Comparison of ENCODE assay signal across 19 cellular contexts in the genomic region with DNA sequence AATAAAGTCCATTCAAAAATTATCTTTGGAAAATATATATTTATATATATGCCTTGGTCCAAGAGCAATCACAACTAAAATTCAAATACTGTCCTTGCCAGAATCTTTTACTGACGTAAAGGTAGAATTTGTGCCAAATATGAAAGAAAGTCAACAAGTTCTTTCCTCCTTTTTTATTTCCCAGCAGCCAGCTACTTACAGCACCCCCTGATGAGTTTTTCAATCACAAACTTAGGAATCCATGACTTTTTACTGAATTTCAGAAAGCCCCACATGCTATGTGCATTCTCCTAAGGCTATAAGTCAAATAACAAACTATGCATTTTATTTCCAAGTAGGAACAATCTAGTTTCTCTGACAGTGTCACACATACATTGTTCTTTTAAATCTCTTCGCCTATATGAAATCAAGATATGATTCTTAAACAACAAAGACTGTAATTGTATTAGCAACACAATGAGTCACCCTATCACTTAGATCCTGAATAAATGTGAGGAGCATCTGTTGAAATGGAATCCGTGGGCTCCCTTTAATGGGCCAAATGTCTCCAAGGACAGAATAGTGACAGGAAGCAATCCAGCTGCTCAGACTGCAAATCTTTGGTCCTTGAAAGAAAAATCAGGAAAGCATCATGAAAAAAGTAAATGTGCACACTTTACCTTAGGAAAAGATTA.
DNase-seq lines count a peak whose midpoint lies in the region; ATAC-seq and TF ChIP-seq lines count a peak whose summit lies in the region.
"Had no signal": no experiment of that assay in that cellular context is flagged by ENCODE, and none has a peak within 500 bp of the region (broad histone marks: within the 10 kb centered on the region; RNA-seq: fewer than 3 reads in every experiment).

No MANE protein-coding gene starts in this region.

- peaks cover 4% of the 10 kb centered on the region; the same call in 1 of the 2 replicates for H3K9me3 ChIP-seq in Caco-2
- H3K9me3 ChIP-seq: Peyer's patch had no signal

- peaks cover 4% of the 10 kb centered on the region; the same call in 1 of the 2 replicates for H3K4me1 ChIP-seq in Caco-2
- H3K4me1 ChIP-seq: Peyer's patch had no signal

- no peaks in the 10 kb centered on the region for H3K9me3 Mint-ChIP-seq in nephron
- no peaks in the 10 kb centered on the region for H3K9me3 Mint-ChIP-seq in Caco-2 (ENCODE audit: unreplicated experiment)
- H3K9me3 Mint-ChIP-seq: mesothelial cell of epicardium had no signal

- H3K27me3 Mint-ChIP-seq in nephron (ENCODE audit: low read depth), result no peaks in the 10 kb centered on the region
- no peaks in the 10 kb centered on the region for H3K27me3 Mint-ChIP-seq in Caco-2 (ENCODE audit: insufficient read depth, unreplicated experiment)
- H3K27me3 Mint-ChIP-seq: activated CD8-positive, alpha-beta memory T cell treated with anti-CD3 and anti-CD28 coated beads, Interleukin-2, amount 10 ng/mL, durations not matched to agents 7 days and 5 days had no signal

- ATAC-seq in GM21717 (IDR thresholded peaks at IDR 0.05; ENCODE audit: unreplicated experiment), result no peak
- ATAC-seq in GM19397 (IDR thresholded peaks at IDR 0.05; ENCODE audit: unreplicated experiment), result no peak
- ATAC-seq: activated CD4-positive, CD25-positive, alpha-beta regulatory T cell treated with anti-CD3 and anti-CD28 coated beads, Interleukin-2, amount 50 U/mL, for 24 hours; activated CD8-positive, alpha-beta memory T cell treated with anti-CD3 and anti-CD28 coated beads, Interleukin-2, amount 10 ng/mL, durations not matched to agents 7 days and 5 days had no signal

- no peaks in the 10 kb centered on the region for H3K27me3 ChIP-seq in Caco-2 (replicated peaks; ENCODE audit: control insufficient read depth, insufficient read depth, low read length)
- H3K27me3 ChIP-seq: Peyer's patch had no signal

- BruUV-seq in Caco-2 (replicated peaks; lab: Mats Ljungman, UMichigan), result no TSS peak

- POLR2A ChIA-PET in Caco-2 (lab: Charles Lee), result no interaction called here

- H3K4me3 Mint-ChIP-seq in nephron (no peak overlapping the region), Caco-2 (ENCODE audit: unreplicated experiment) (no peak overlapping the region)
- H3K4me3 Mint-ChIP-seq: activated CD8-positive, alpha-beta memory T cell treated with anti-CD3 and anti-CD28 coated beads, Interleukin-2, amount 10 ng/mL, durations not matched to agents 7 days and 5 days; B cell; mesothelial cell of epicardium had no signal

- TF ChIP-seq CTCF in nephron (IDR thresholded peaks at IDR 0.05; ENCODE audit: unreplicated experiment in 3 of 3) (no peak), Caco-2 (IDR thresholded peaks at IDR 0.05; ENCODE audit: insufficient read depth in 1 of 2, low read depth in 1 of 2, low read length in 1 of 2, severe bottlenecking in 1 of 2, unreplicated experiment in 1 of 2) (no peak)

- H3K4me1 Mint-ChIP-seq in nephron, result peaks cover 26% of the 10 kb centered on the region
- no peaks in the 10 kb centered on the region for H3K4me1 Mint-ChIP-seq in Caco-2 (ENCODE audit: low read depth, unreplicated experiment)
- H3K4me1 Mint-ChIP-seq: B cell had no signal

- CTCF ChIA-PET in Caco-2 (lab: Charles Lee), result no interaction called here

- H3K36me3 ChIP-seq in Caco-2 (ENCODE audit: control insufficient read depth, insufficient read depth, low read length), result no peaks in the 10 kb centered on the region
- H3K36me3 ChIP-seq: Peyer's patch had no signal

- DNase-seq in Daoy (ENCODE audit: low read depth) (peak; percentile 21), LHCN-M2 (ENCODE audit: low read depth) (peak; percentile 82), dermis blood vessel endothelial cell (peak; percentile 75), Caco-2 (no peak)
- DNase-seq: activated CD8-positive, alpha-beta memory T cell treated with anti-CD3 and anti-CD28 coated beads, Interleukin-2, amount 10 ng/mL, durations not matched to agents 7 days and 5 days; activated naive CD4-positive, alpha-beta T cell; effector memory CD4-positive, alpha-beta T cell; NCI-H1417 treated with DMSO at 0.1 percent for 48 hours; NCI-H69; Peyer's patch; small intestine; stimulated activated naive CD4-positive, alpha-beta T cell treated with Interleukin-2 at 50 U/mL for 16 hours; T-helper 1 cell had no signal

- intact Hi-C loops in Caco-2 (cut with micrococcal nuclease; ENCODE audit: unreplicated experiment), result no loop called here

- peak overlapping the region; percentile 63 to 94 (median 65) for H3K27ac Mint-ChIP-seq in nephron
- H3K27ac Mint-ChIP-seq in Caco-2 (ENCODE audit: unreplicated experiment), result no peak overlapping the region
- H3K27ac Mint-ChIP-seq: activated CD8-positive, alpha-beta memory T cell treated with anti-CD3 and anti-CD28 coated beads, Interleukin-2, amount 10 ng/mL, durations not matched to agents 7 days and 5 days; B cell; mesothelial cell of epicardium had no signal

- H3K4me3 ChIP-seq in Caco-2 (ENCODE audit: low read depth, low read length), result no peak overlapping the region
- H3K4me3 ChIP-seq: Peyer's patch had no signal

- H3K36me3 Mint-ChIP-seq in nephron (ENCODE audit: low read depth) (no peaks in the 10 kb centered on the region), Caco-2 (ENCODE audit: insufficient read depth, unreplicated experiment) (peaks cover 4% of the 10 kb centered on the region)
- H3K36me3 Mint-ChIP-seq: mesothelial cell of epicardium had no signal

Comparison
In these comparisons a context has a peak if more than half of its experiments do, and no peak if none do; other contexts are left out.
1. DNase-seq: peak in Daoy (single experiment), LHCN-M2 (single experiment) and dermis blood vessel endothelial cell (single experiment); none in Caco-2 (0 of 2).